8 cellular contexts compared by ENCODE assay signal in genomic region chr11:65779919-65780769, GRCh38. TPM values are rescaled to one million over a fixed set of nuclear protein-coding genes. Genes with fewer than 3 reads are reported as not detected.
DNase-seq lines count a peak whose midpoint lies in the region; ATAC-seq and TF ChIP-seq lines count a peak whose summit lies in the region.

No MANE protein-coding gene starts in this region.

- intact Hi-C loops in dorsolateral prefrontal cortex (cut with DNase I): loop anchor here (1.0 to 5.0 kb wide), 6 partner anchors 35 to 207 kb away; partner anchors contain the start of genes KAT5 (in 1 of the 2) and RNASEH2C (in 1 of the 2)
- intact Hi-C loops in lower leg skin (cut with DNase I; ENCODE audit: low total_unique reads): loop anchor here (10.0 kb wide), 2 partner anchors 45 to 65 kb away; partner anchors contain the start of gene KAT5

- WGBS in lower leg skin, 2 donors: 4 to 6% methylated on average over 18 to 31 of the region's 76 CpGs

- no peak for TF ChIP-seq POLR2A in lower leg skin (IDR thresholded peaks at IDR 0.05)

- ATAC-seq in HG03039 (IDR thresholded peaks at IDR 0.05; ENCODE audit: unreplicated experiment): peak; percentile 41

- TF ChIP-seq CTCF in dorsolateral prefrontal cortex (IDR thresholded peaks at IDR 0.05 in 54 of 56, conservative IDR thresholded peaks at IDR 0.05 in 2 of 56; ENCODE audit: low read depth in 1 of 56, partially characterized antibody in 56 of 56): peak; percentile 58 to 96 (median 85)
- peak in 2 of 3 donors; percentile 16 to 92 for TF ChIP-seq CTCF in lower leg skin (IDR thresholded peaks at IDR 0.05)

- DNase-seq in SIG-M5 treated with dmso at 0.1 percent for 504 hours (lab: John Stamatoyannopoulos, UW; ENCODE audit: unreplicated experiment): peak; percentile 76
- no peak for DNase-seq in SIG-M5 (lab: John Stamatoyannopoulos, UW)
- DNase-seq in NCI-H460 (ENCODE audit: extremely low read depth, low read depth): peak; percentile 56
- DNase-seq in activated CD4-positive, alpha-beta T cell treated with anti-CD3 and anti-CD28 coated beads, Interleukin-2, amount 50 U/mL, for 48 hours: peak; percentile 85 to 88
- DNase-seq in dorsolateral prefrontal cortex: peak in 9 of 10 donors; percentile 43 to 85 (median 63)
- peak in 1 of 2 donors; percentile 94 for DNase-seq in lower leg skin (ENCODE audit: low spot score in 2 of 2)
- peak; percentile 64 to 73 for DNase-seq in stimulated activated CD4-positive, alpha-beta T cell treated with anti-CD3 and anti-CD28 coated beads, Interleukin-4, amount 100 ng/mL, for 4 hours

- peaks cover 0 to 6% (median 0%) of the 10 kb centered on the region in 45 donors for H3K27me3 ChIP-seq in dorsolateral prefrontal cortex

- H3K4me3 ChIP-seq in dorsolateral prefrontal cortex (peak overlapping the region; percentile 58 to 99 (median 88)), lower leg skin (ENCODE audit: low read depth, poor library complexity, severe bottlenecking) (peak overlapping the region; percentile 76)

- peak overlapping the region in 54 of 59 donors; percentile 33 to 91 (median 74) for H3K27ac ChIP-seq in dorsolateral prefrontal cortex

RNA-seq across cellular contexts. Expression of gene AP5B1, which starts 0.6 kb away (rescaled TPM):
- total RNA-seq in NCI-H460 (2014; rRNA removed; shearing (Covaris generic)): 7.6 and 8.3 TPM in 2 replicates
- polyA plus RNA-seq in NCI-H460 (2014; cell fraction: nucleus; rRNA removed): 19.0 and 24.2 TPM in 2 replicates
- total RNA-seq in dorsolateral prefrontal cortex: 10 to 100 TPM; 12.0 to 32.4 (median 19.6) TPM
- total RNA-seq in lower leg skin: 10 to 100 TPM; 32.2 to 44.3 (median 39.7) TPM

RNA-seq across cellular contexts. Expression of gene OVOL1, which starts 6.7 kb away (rescaled TPM):
- not detected in 2 replicates for total RNA-seq in NCI-H460 (2014; rRNA removed; shearing (Covaris generic))
- not detected in 2 replicates for polyA plus RNA-seq in NCI-H460 (2014; cell fraction: nucleus; rRNA removed)
- total RNA-seq in dorsolateral prefrontal cortex: 1 to 10 TPM in 4 of 120 experiments, under 1 TPM in 50, not detected in 66; 0.12 to 1.6 (median 0.31) TPM
- 100 to 1,000 TPM in 2 of 4 donors, 10 to 100 TPM in 2; 74.8 to 159 (median 105) TPM for total RNA-seq in lower leg skin

RNA-seq across cellular contexts. Expression of gene SNX32, which starts 53.6 kb away (rescaled TPM):
- total RNA-seq in NCI-H460 (2014; rRNA removed; shearing (Covaris generic)): 0.05 TPM in 1 of 2 replicates, not detected in the other
- polyA plus RNA-seq in NCI-H460 (2014; cell fraction: nucleus; rRNA removed): not detected in 2 replicates
- total RNA-seq in dorsolateral prefrontal cortex (10 to 100 TPM; 18.6 to 78.2 (median 41.0) TPM), lower leg skin (under 1 TPM; 0.21 to 0.99 (median 0.67) TPM)

RNA-seq across cellular contexts. Expression of gene RNASEH2C, which starts 59.5 kb away (rescaled TPM):
- total RNA-seq in NCI-H460 (2014; rRNA removed; shearing (Covaris generic)): 13.9 and 15.4 TPM in 2 replicates
- polyA plus RNA-seq in NCI-H460 (2014; cell fraction: nucleus; rRNA removed): 78.4 and 158 TPM in 2 replicates
- total RNA-seq in dorsolateral prefrontal cortex: 10 to 100 TPM; 27.6 to 76.0 (median 41.1) TPM
- 10 to 100 TPM; 29.7 to 73.7 (median 57.4) TPM for total RNA-seq in lower leg skin

Comparison
In these comparisons a context has a peak if more than half of its experiments do, and no peak if none do; other contexts are left out.
1. RNA of gene OVOL1, which starts 6.7 kb away (total RNA-seq): 74.8 to 159 TPM in lower leg skin; 0.12 to 1.6 TPM in dorsolateral prefrontal cortex and not detected in NCI-H460; every median in the first group is over 10 times any median in the second.
2. RNA of gene SNX32, which starts 53.6 kb away (total RNA-seq): 18.6 to 78.2 TPM in dorsolateral prefrontal cortex; 0.21 to 0.99 TPM in lower leg skin and 0.05 TPM in NCI-H460; every median in the first group is over 4 times any median in the second.